4 cellular contexts compared by ENCODE assay signal in the genomic region with DNA sequence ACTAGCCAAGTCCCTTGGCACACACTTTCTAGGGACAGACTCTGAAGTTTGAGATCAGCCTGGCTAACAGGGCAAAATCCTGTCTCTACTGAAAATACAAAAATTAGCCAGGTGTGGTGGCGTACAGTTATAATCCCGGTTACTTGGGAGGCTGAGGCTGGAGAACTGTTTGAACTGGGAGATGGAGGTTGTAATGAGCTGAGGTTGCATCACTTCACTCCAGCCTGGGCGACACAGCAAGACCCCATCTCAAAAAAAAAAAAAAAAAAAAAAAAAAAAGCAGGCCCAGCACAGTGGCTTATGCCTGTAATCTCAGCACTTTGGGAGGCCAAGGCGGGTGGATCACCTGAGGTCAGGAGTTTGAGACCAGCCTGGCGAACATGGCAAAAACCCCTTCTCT.
DNase-seq lines count a peak whose midpoint lies in the region; ATAC-seq, FAIRE-seq and TF ChIP-seq lines count a peak whose summit lies in the region.
"Not testable (repeated sequence)": the region's sequence is repeated elsewhere in the genome, so short reads cannot be mapped to it uniquely, and the experiment has no call there.

No MANE protein-coding gene starts in this region.

- not testable (repeated sequence) for FAIRE-seq in K562 (lab: Jason Lieb, UNC); HepG2 (lab: Jason Lieb, UNC)
- peak; percentile 27 for FAIRE-seq in urothelium cell line (lab: Jason Lieb, UNC)

- H3K9ac ChIP-seq in K562 (ENCODE audit: insufficient read depth in 1 of 2, low read depth in 2 of 2, low read length in 2 of 2); HepG2 (ENCODE audit: insufficient read depth, low read depth, low read length): not testable (repeated sequence)

- H3K79me2 ChIP-seq in K562 (ENCODE audit: control insufficient read depth, insufficient read depth, low read length); HepG2 (ENCODE audit: insufficient read depth, low read length): not testable (repeated sequence)

- intact Hi-C loops in K562 (cut with micrococcal nuclease); HepG2 (cut with micrococcal nuclease; ENCODE audit: unreplicated experiment): not testable (repeated sequence)

- TF ChIP-seq EP300 in K562 (IDR thresholded peaks at IDR 0.05; ENCODE audit: low read length); HepG2 (IDR thresholded peaks at IDR 0.05; ENCODE audit: low read depth in 2 of 2, low read length in 2 of 2); HepG2 (CRISPR knock-in tag; IDR thresholded peaks at IDR 0.05; ENCODE audit: borderline replicate concordance): not testable (repeated sequence)

- not testable (repeated sequence) for BruUV-seq in K562 (replicated peaks; lab: Mats Ljungman, UMichigan); HepG2 (replicated peaks; lab: Mats Ljungman, UMichigan)

- not testable (repeated sequence) for H3K4me2 ChIP-seq in K562 (ENCODE audit: insufficient read depth, low read length); HepG2 (ENCODE audit: low read depth, low read length)

- POLR2A ChIA-PET in HEK293T (lab: Yijun Ruan, JAX); K562 (lab: Yijun Ruan, JAX); HepG2 (lab: Yijun Ruan, JAX): not testable (repeated sequence)

- H3K4me1 ChIP-seq in K562 (replicated peaks in 1 of 2; ENCODE audit: control insufficient read depth in 2 of 2, insufficient read depth in 2 of 2, low read length in 2 of 2): not testable (repeated sequence)
- peaks cover 23% of the 10 kb centered on the region for H3K4me1 ChIP-seq in HepG2 (ENCODE audit: insufficient read depth, low read length)

- H3K9me3 ChIP-seq in K562 (replicated peaks; ENCODE audit: control insufficient read depth, insufficient read depth, low read depth, low read length); HepG2 (ENCODE audit: low read length): not testable (repeated sequence)

- H3K9me1 ChIP-seq in K562 (ENCODE audit: control insufficient read depth, insufficient read depth, low read length): not testable (repeated sequence)

- not testable (repeated sequence) for H3K4me3 ChIP-seq in K562; HepG2 (replicated peaks in 1 of 3; ENCODE audit: insufficient read depth in 1 of 3, low read depth in 2 of 3, low read length in 3 of 3)

- not testable (repeated sequence) for TF ChIP-seq POLR2A in K562 (conservative IDR thresholded peaks at IDR 0.05); HepG2 (IDR thresholded peaks at IDR 0.05; ENCODE audit: insufficient read depth in 1 of 2, low read depth in 2 of 2, low read length in 2 of 2)

- H2AFZ ChIP-seq in K562 (ENCODE audit: low read depth, low read length); HepG2 (ENCODE audit: low read length): not testable (repeated sequence)

- WGBS in K562 (ENCODE audit: insufficient coverage, low coverage, missing lambda C conversion rate): 85% methylated on average over 5 of the region's 5 CpGs
- 95% methylated on average over 5 of the region's 5 CpGs for WGBS in HepG2 (ENCODE audit: low lambda C conversion rate)

- H4K20me1 ChIP-seq in K562 (replicated peaks; ENCODE audit: control insufficient read depth, insufficient read depth, low read length); HepG2 (ENCODE audit: insufficient read depth, low read length): not testable (repeated sequence)

- DNase-seq in HEK293T (ENCODE audit: extremely low spot score); K562 (ENCODE audit: extremely low read depth in 1 of 4, low spot score in 3 of 4); HepG2 (ENCODE audit: low spot score); urothelium cell line (ENCODE audit: low spot score): not testable (repeated sequence)

- not testable (repeated sequence) for H3K27ac ChIP-seq in K562 (ENCODE audit: extremely low read depth, low read depth, low read length); HepG2 (ENCODE audit: extremely low read length, insufficient read depth, low read length)

- TF ChIP-seq CTCF in K562 (IDR thresholded peaks at IDR 0.05 in 2 of 3, conservative IDR thresholded peaks at IDR 0.05 in 1 of 3; ENCODE audit: insufficient read depth in 2 of 3, low read depth in 1 of 3, low read length in 3 of 3); HepG2 (CRISPR knock-in tag; IDR thresholded peaks at IDR 0.05): not testable (repeated sequence)

- not testable (repeated sequence) for H3K27me3 ChIP-seq in K562 (ENCODE audit: control insufficient read depth in 2 of 2, insufficient read depth in 2 of 2, low read length in 2 of 2); HepG2 (ENCODE audit: control insufficient read depth in 1 of 2, insufficient read depth in 2 of 2, low read length in 2 of 2)

- not testable (repeated sequence) for ATAC-seq in K562, HepG2

- CTCF ChIA-PET in HEK293T (lab: Yijun Ruan, JAX); K562 (lab: Yijun Ruan, JAX; ENCODE audit: low intra/inter-chr PET ratio); HepG2 (lab: Yijun Ruan, JAX; ENCODE audit: low intra/inter-chr PET ratio, low total read pairs): not testable (repeated sequence)

- H3K36me3 ChIP-seq in K562 (ENCODE audit: control insufficient read depth, insufficient read depth, low read length); HepG2 (replicated peaks in 1 of 2; ENCODE audit: control insufficient read depth in 1 of 2, insufficient read depth in 2 of 2, low read length in 2 of 2): not testable (repeated sequence)

- in situ Hi-C loops in K562 (cut with MboI); HepG2 (cut with HindIII; ENCODE audit: extremely low pct_ligation_motif_present, low pct_unique_long_range_greater_than_20kb): not testable (repeated sequence)

- not testable (repeated sequence) for TF ChIP-seq RAD21 in K562 (CRISPR knock-in tag; conservative IDR thresholded peaks at IDR 0.05 in 1 of 2, IDR thresholded peaks at IDR 0.05 in 1 of 2); HepG2 (CRISPR knock-in tag; IDR thresholded peaks at IDR 0.05)

TF ChIP-seq in HEK293T, 16 proteins besides CTCF, POLR2A, EP300 and RAD21:
- 0 out of 2 replicates have a peak, but pooled peaks have one; percentile 8 for TF ChIP-seq ZNF384 (IDR thresholded peaks at IDR 0.05)

TF ChIP-seq in K562, 482 proteins besides CTCF, POLR2A, EP300 and RAD21:
- TF ChIP-seq ZNF121 (CRISPR knock-in tag; conservative IDR thresholded peaks at IDR 0.05): peak; percentile 47
TF ChIP-seq in K562: peak in this region for 1; not testable (repeated sequence) for 481.

TF ChIP-seq in HepG2, 621 proteins besides CTCF, POLR2A, EP300 and RAD21:
- TF ChIP-seq SMAD1 (CRISPR knock-in tag; IDR thresholded peaks at IDR 0.05; ENCODE audit: borderline replicate concordance, low read depth) (0 out of 2 replicates have a peak, but pooled peaks have one; percentile 26), ZNF121 (CRISPR knock-in tag; IDR thresholded peaks at IDR 0.05) (peak; percentile 92), ZNF256 (CRISPR knock-in tag; conservative IDR thresholded peaks at IDR 0.05) (0 out of 2 replicates have a peak, but pooled peaks have one; percentile 12), ZNF770 (CRISPR knock-in tag; IDR thresholded peaks at IDR 0.05) (peak; percentile 33; the same call in 1 of the 2 replicates)
